8 cellular contexts compared by ENCODE assay signal in the genomic region with DNA sequence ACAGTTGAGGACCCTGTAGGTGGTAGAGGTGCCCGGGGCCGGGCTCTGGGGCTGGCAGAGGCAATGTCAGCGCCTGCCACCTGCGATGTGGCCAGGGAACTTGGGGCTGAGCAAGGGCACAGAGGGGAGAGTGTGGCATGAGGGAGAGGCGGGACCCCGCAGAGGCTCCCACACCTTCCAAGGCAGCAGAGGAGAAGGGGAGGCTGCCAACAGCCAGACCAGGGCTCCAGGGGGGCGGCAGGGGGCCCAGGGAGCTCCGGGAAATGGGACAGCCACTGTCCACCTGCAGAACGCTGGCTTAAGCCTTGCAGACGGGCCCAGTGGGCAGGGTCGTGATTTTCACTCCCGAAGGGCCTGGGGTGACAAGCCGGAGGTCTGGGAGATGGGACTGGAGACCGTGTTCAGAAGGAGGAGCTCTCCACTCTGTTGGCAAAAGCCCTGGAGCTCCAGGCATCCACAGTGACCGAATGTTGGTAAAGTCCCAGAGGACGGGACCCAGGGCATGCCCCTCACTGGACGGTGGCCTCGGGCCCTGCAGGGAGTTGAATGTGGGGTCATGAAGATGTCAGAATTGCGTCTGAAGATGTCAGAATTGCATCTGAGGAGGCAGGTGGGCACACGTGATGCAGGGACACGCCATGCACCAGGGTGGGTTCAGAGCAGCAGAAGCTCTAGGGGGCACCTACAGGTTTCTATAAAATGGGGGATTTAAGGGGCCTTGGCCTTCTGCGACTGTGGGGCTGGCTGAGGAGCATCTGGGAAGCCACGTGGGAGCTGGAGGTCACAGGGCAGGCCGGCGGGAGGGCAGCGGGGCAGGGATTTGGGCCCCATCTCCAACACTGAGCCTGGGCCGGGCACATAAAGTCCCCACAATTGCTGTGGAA. TPM values are rescaled to one million over a fixed set of nuclear protein-coding genes. Genes with fewer than 3 reads are reported as not detected.
DNase-seq lines count a peak whose midpoint lies in the region; ATAC-seq and TF ChIP-seq lines count a peak whose summit lies in the region.

No MANE protein-coding gene starts in this region.

- H2BK12ac ChIP-seq in H9 (ENCODE audit: insufficient read length, low read depth, low read length) = no peak overlapping the region

- H3K9me3 ChIP-seq in CD4-positive, alpha-beta T cell (ENCODE audit: control insufficient read depth, low read length) = no peaks in the 10 kb centered on the region
- H3K9me3 ChIP-seq in PC-3 (ENCODE audit: low read length) (no peaks in the 10 kb centered on the region), psoas muscle (no peaks in the 10 kb centered on the region), H9 (ENCODE audit: control insufficient read depth, low read depth, low read length) (no peaks in the 10 kb centered on the region)

- no peaks in the 10 kb centered on the region for H4K20me1 ChIP-seq in PC-3 (ENCODE audit: low read length)
- H4K20me1 ChIP-seq in H9 (ENCODE audit: control insufficient read depth, insufficient read depth, insufficient read length) = no peaks in the 10 kb centered on the region

- no peaks in the 10 kb centered on the region for H3K79me1 ChIP-seq in H9 (ENCODE audit: insufficient read depth, low read depth, low read length, poor library complexity, severe bottlenecking)

- H3F3A ChIP-seq in PC-3 (ENCODE audit: low read length, unreplicated experiment) = peaks cover 5% of the 10 kb centered on the region

- 63 to 66% (median 64%) methylated on average over 27 of the region's 27 CpGs for WGBS in psoas muscle, 3 donors
- no CpG with 5 or more reads among the region's 27 CpGs for WGBS in H9 (ENCODE audit: extremely low coverage, insufficient read length, low lambda C conversion rate)

- H3K9ac ChIP-seq in PC-3 (ENCODE audit: low read length) (peak overlapping the region; percentile 94), H9 (ENCODE audit: extremely low read depth, insufficient read length, low read length) (no peak overlapping the region)

- no peak overlapping the region for H2BK5ac ChIP-seq in H9 (ENCODE audit: insufficient read length, low read length)

- no peak overlapping the region for H4K91ac ChIP-seq in H9 (ENCODE audit: insufficient read length, low read depth, low read length)

- DNase-seq in CD4-positive, alpha-beta T cell = peak in 1 of 10 experiments; percentile 37
- DNase-seq in PC-3 (no peak), dorsolateral prefrontal cortex (no peak), psoas muscle (no peak), NCI-H510A (lab: John Stamatoyannopoulos, UW) (no peak), KG1 (lab: John Stamatoyannopoulos, UW) (no peak), putamen (ENCODE audit: low spot score) (no peak), H9 (no peak)

- no peak for TF ChIP-seq CTCF in CD4-positive, alpha-beta T cell (IDR thresholded peaks at IDR 0.05)
- no peak for TF ChIP-seq CTCF in PC-3 (conservative IDR thresholded peaks at IDR 0.05; ENCODE audit: low read depth, low read length)
- peak in 1 of 56 donors; percentile 4 for TF ChIP-seq CTCF in dorsolateral prefrontal cortex (IDR thresholded peaks at IDR 0.05 in 54 of 56, conservative IDR thresholded peaks at IDR 0.05 in 2 of 56; ENCODE audit: low read depth in 1 of 56, partially characterized antibody in 56 of 56)
- no peak for TF ChIP-seq CTCF in psoas muscle (IDR thresholded peaks at IDR 0.05)
- no peak for TF ChIP-seq CTCF in H9 (conservative IDR thresholded peaks at IDR 0.05)

- BruUV-seq in PC-3 (replicated peaks; lab: Mats Ljungman, UMichigan) = TSS peak; percentile 27

- no peaks in the 10 kb centered on the region for H3K27me3 Mint-ChIP-seq in CD4-positive, alpha-beta T cell
- H3K27me3 Mint-ChIP-seq in H9 (ENCODE audit: low read depth) = peaks cover 45% of the 10 kb centered on the region

- H3K23ac ChIP-seq in H9 (ENCODE audit: insufficient read length, low read depth, low read length) = no peak overlapping the region

- peaks cover 14% of the 10 kb centered on the region for H3K36me3 Mint-ChIP-seq in CD4-positive, alpha-beta T cell (ENCODE audit: low read depth)
- no peaks in the 10 kb centered on the region for H3K36me3 Mint-ChIP-seq in H9 (ENCODE audit: insufficient read depth in 1 of 3, low read depth in 3 of 3)

- no peak overlapping the region for H3K56ac ChIP-seq in H9 (ENCODE audit: insufficient read length, low read depth, low read length)

- no peak overlapping the region for H2AK5ac ChIP-seq in H9 (ENCODE audit: insufficient read length, low read length)

- H3K27ac Mint-ChIP-seq in CD4-positive, alpha-beta T cell = peak overlapping the region; percentile 100
- H3K27ac Mint-ChIP-seq in H9 = no peak overlapping the region

- H2AFZ ChIP-seq in PC-3 (ENCODE audit: low read length) (no peak overlapping the region), H9 (ENCODE audit: low read length) (no peak overlapping the region)

- POLR2A ChIA-PET in CD4-positive, alpha-beta T cell (lab: Charles Lee) = interaction anchor here (0.9 to 8.9 kb wide), 28 partner anchors 10 to 1518 kb away, joined by 3 to 157 read pairs (median 5); partner anchors contain the start of genes CD7, CSNK1D, DCXR and FN3KRP
- POLR2A ChIA-PET in PC-3 (lab: Charles Lee; ENCODE audit: unreplicated experiment) = interaction anchor here (0.5 kb wide), 1 partner anchor 34 kb away, joined by 3 read pairs; no protein-coding TSS in a partner anchor

- peaks cover 88% of the 10 kb centered on the region for H3K4me1 Mint-ChIP-seq in CD4-positive, alpha-beta T cell (ENCODE audit: low read depth)
- peaks cover 9 to 32% of the 10 kb centered on the region in 2 experiments; a peak in 3 of 4 replicates for H3K4me1 Mint-ChIP-seq in H9

- no peak overlapping the region for H3T11ph ChIP-seq in H9 (ENCODE audit: low read length)

- no peak overlapping the region for H3K14ac ChIP-seq in H9 (ENCODE audit: insufficient read depth, low read length)

- peaks cover 3% of the 10 kb centered on the region for H3K23me2 ChIP-seq in H9 (ENCODE audit: insufficient read length, low read depth, low read length, poor library complexity, severe bottlenecking)

- H3K36me3 ChIP-seq in PC-3 (ENCODE audit: low read depth, low read length) (no peaks in the 10 kb centered on the region), psoas muscle (ENCODE audit: insufficient read depth in 1 of 2, low read depth in 1 of 2) (no peaks in the 10 kb centered on the region)

- H3K4me3 ChIP-seq in PC-3 (ENCODE audit: low read length) = peak overlapping the region; percentile 69
- H3K4me3 ChIP-seq in dorsolateral prefrontal cortex = peak overlapping the region in 58 of 59 donors; percentile 27 to 73 (median 53)
- H3K4me3 ChIP-seq in psoas muscle = peak overlapping the region; percentile 67

- no peak overlapping the region for H2BK15ac ChIP-seq in H9 (ENCODE audit: low read depth, low read length)

- no peak overlapping the region for H4K8ac ChIP-seq in H9 (replicated peaks; ENCODE audit: insufficient read length, low read depth, low read length)

- H3K79me2 ChIP-seq in PC-3 (ENCODE audit: low read length) (no peaks in the 10 kb centered on the region), H9 (ENCODE audit: insufficient read depth, low read length) (no peaks in the 10 kb centered on the region)

- H3K27me3 ChIP-seq in CD4-positive, alpha-beta T cell (ENCODE audit: control insufficient read depth, insufficient read depth, low read length) = no peaks in the 10 kb centered on the region
- H3K27me3 ChIP-seq in PC-3 (ENCODE audit: low read length) (no peaks in the 10 kb centered on the region), dorsolateral prefrontal cortex (no peaks in the 10 kb centered on the region), psoas muscle (ENCODE audit: insufficient read depth in 3 of 3, low read length in 2 of 3) (no peaks in the 10 kb centered on the region), H9 (ENCODE audit: insufficient read depth, low read length) (no peaks in the 10 kb centered on the region)

- ATAC-seq in CD4-positive, alpha-beta T cell (ENCODE audit: poor library complexity) = no peak
- ATAC-seq in PC-3 (no peak), psoas muscle (no peak)

- intact Hi-C loops in CD4-positive, alpha-beta T cell (cut with DNase I, micrococcal nuclease) = loop anchor here (1.0 to 10.0 kb wide), 8 partner anchors 23 to 264 kb away; partner anchors contain the start of genes CSNK1D (in 1 of the 2), DCXR (in 1 of the 2) and RAC3 (in 1 of the 2)
- intact Hi-C loops in PC-3 (cut with micrococcal nuclease) (loop anchor here (5.0 kb wide), 1 partner anchor 34 kb away; the partner anchor contains the start of gene SECTM1), dorsolateral prefrontal cortex (cut with DNase I) (loop anchor here in 1 of 2 donors (10.0 kb wide), 1 partner anchor 264 kb away; the partner anchor contains the start of genes DCXR and RAC3), psoas muscle (cut with DNase I) (no loop called here)

- H3K27ac ChIP-seq in CD4-positive, alpha-beta T cell (ENCODE audit: low read depth, low read length) = peak overlapping the region; percentile 100
- H3K27ac ChIP-seq in PC-3 (ENCODE audit: low read length) = peak overlapping the region; percentile 99
- peak overlapping the region in 58 of 59 donors; percentile 42 to 94 (median 86) for H3K27ac ChIP-seq in dorsolateral prefrontal cortex
- H3K27ac ChIP-seq in psoas muscle = peak overlapping the region; percentile 93
- no peak overlapping the region for H3K27ac ChIP-seq in H9 (ENCODE audit: insufficient read length, low read depth, low read length)

- peak overlapping the region; percentile 95 for H3K4me2 ChIP-seq in PC-3 (ENCODE audit: low read length)
- H3K4me2 ChIP-seq in H9 (ENCODE audit: insufficient read depth, insufficient read length, low read length) = no peak overlapping the region

- no peak overlapping the region for H3K4ac ChIP-seq in H9 (ENCODE audit: low read depth, low read length)

- no peak overlapping the region for H2BK120ac ChIP-seq in H9 (ENCODE audit: low read depth, low read length, poor library complexity, severe bottlenecking)

- H3K9me2 ChIP-seq in PC-3 (replicated peaks; ENCODE audit: low read length) = no peaks in the 10 kb centered on the region

- H3K4me1 ChIP-seq in PC-3 (ENCODE audit: insufficient read depth, low read length) (peaks cover 51% of the 10 kb centered on the region), psoas muscle (peaks cover 33% of the 10 kb centered on the region), H9 (ENCODE audit: insufficient read depth, low read length) (no peaks in the 10 kb centered on the region; the same call in 1 of the 2 replicates)

- H3K4me3 Mint-ChIP-seq in CD4-positive, alpha-beta T cell = peak overlapping the region; percentile 96
- H3K4me3 Mint-ChIP-seq in H9 = no peak overlapping the region

- H3K9me3 Mint-ChIP-seq in CD4-positive, alpha-beta T cell = no peaks in the 10 kb centered on the region
- no peaks in the 10 kb centered on the region for H3K9me3 Mint-ChIP-seq in H9

- no peak overlapping the region for H2BK20ac ChIP-seq in H9 (ENCODE audit: low read depth, low read length, poor library complexity, severe bottlenecking)

- CTCF ChIA-PET in CD4-positive, alpha-beta T cell (lab: Charles Lee) = interaction anchor here (0.6 to 3.3 kb wide), 6 partner anchors 19 to 93 kb away, joined by 3 to 16 read pairs (median 6); partner anchors contain the start of gene CD7
- CTCF ChIA-PET in PC-3 (lab: Charles Lee) = interaction anchor here (0.6 to 0.9 kb wide), 5 partner anchors 31 to 229 kb away, joined by 3 read pairs; no protein-coding TSS in a partner anchor

- no peak overlapping the region for H3K18ac ChIP-seq in H9 (ENCODE audit: insufficient read length, low read depth, low read length)

- H4K5ac ChIP-seq in H9 (ENCODE audit: insufficient read length, low read depth, low read length) = no peak overlapping the region

RNA-seq across cellular contexts. Expression of gene CD7, which starts 18.6 kb away (rescaled TPM):
- total RNA-seq in CD4-positive, alpha-beta T cell = 100 to 1,000 TPM; 225 to 234 TPM
- total RNA-seq in PC-3 (2014; rRNA removed) (0.15 and 0.98 TPM in 2 replicates), dorsolateral prefrontal cortex (1 to 10 TPM in 24 of 120 experiments, under 1 TPM in 50, not detected in 46; 0.24 to 2.2 (median 0.71) TPM), psoas muscle (under 1 TPM in 3 of 4 donors, not detected in 1; 0.18 to 0.81 (median 0.71) TPM), H9 (2021) (0.22 and 0.35 TPM in 2 replicates)
- under 1 TPM; 0.13 to 0.19 (median 0.16) TPM for polyA plus RNA-seq in psoas muscle

RNA-seq across cellular contexts. Expression of gene CSNK1D, which starts 25.3 kb away (rescaled TPM):
- 100 to 1,000 TPM; 277 to 286 TPM for total RNA-seq in CD4-positive, alpha-beta T cell
- total RNA-seq in PC-3 (2014; rRNA removed) (58.6 and 73.5 TPM in 2 replicates), dorsolateral prefrontal cortex (100 to 1,000 TPM in 117 of 120 experiments, 10 to 100 TPM in 3; 96.2 to 160 (median 125) TPM), psoas muscle (100 to 1,000 TPM in 3 of 4 donors, 10 to 100 TPM in 1; 73.5 to 139 (median 116) TPM), H9 (2021) (137 and 144 TPM in 2 replicates)
- 100 to 1,000 TPM in 1 of 3 donors, 10 to 100 TPM in 2; 74.3 to 124 (median 92.7) TPM for polyA plus RNA-seq in psoas muscle

RNA-seq across cellular contexts. Expression of gene SECTM1, which starts 34.8 kb away (rescaled TPM):
- 1 to 10 TPM; 2.1 to 3.1 TPM for total RNA-seq in CD4-positive, alpha-beta T cell
- total RNA-seq in PC-3 (2014; rRNA removed) (56.0 and 61.7 TPM in 2 replicates), dorsolateral prefrontal cortex (10 to 100 TPM in 3 of 120 experiments, 1 to 10 TPM in 85, under 1 TPM in 30, not detected in 2; 0.33 to 16.8 (median 1.9) TPM), psoas muscle (1 to 10 TPM; 1.2 to 2.3 (median 1.7) TPM), H9 (2021) (0.28 and 0.70 TPM in 2 replicates)
- polyA plus RNA-seq in psoas muscle = 1 to 10 TPM in 2 of 3 donors, under 1 TPM in 1; 0.70 to 1.2 (median 1.0) TPM

Comparison
In these comparisons a context has a peak if more than half of its experiments do, and no peak if none do; other contexts are left out.
1. RNA of gene CD7, which starts 18.6 kb away (total RNA-seq): 225 to 234 TPM in CD4-positive, alpha-beta T cell; 0.18 to 0.81 TPM in psoas muscle, 0.24 to 2.2 TPM in dorsolateral prefrontal cortex, 0.22 to 0.35 TPM in H9 and 0.15 to 0.98 TPM in PC-3; every median in the first group is over 10 times any median in the second.
2. intact Hi-C loops: an anchor here in CD4-positive, alpha-beta T cell (1.0 to 10.0 kb wide) and PC-3 (5.0 kb wide); none called in psoas muscle.
3. Peak in every context shown above with its lines, with median percentiles within 50 percentile points of each other: H3K4me3 ChIP-seq.